16 cellular contexts compared by ENCODE assay signal in the genomic region with DNA sequence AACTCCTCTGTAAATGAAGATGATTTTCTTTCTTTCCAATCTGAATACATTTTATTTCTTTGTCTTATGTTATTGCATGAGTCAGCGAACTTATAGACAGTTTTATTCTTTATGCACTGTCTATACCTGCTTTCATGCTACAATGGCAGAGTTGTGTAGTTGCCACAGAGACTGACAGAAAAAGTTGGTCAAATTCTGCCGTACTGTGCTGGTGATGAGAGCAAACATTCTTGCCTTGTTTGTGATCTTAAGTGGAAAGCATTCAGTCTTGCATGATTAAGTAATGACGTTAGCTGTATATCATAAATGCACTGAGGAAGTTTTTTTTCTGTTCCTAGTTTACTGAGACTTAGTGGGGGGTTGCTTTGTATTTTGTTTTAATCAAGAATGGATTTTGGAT. TPM values are rescaled to one million over a fixed set of nuclear protein-coding genes. Genes with fewer than 3 reads are reported as not detected.
DNase-seq lines count a peak whose midpoint lies in the region; ATAC-seq, FAIRE-seq and TF ChIP-seq lines count a peak whose summit lies in the region.
"Had no signal": no experiment of that assay in that cellular context is flagged by ENCODE, and none has a peak within 500 bp of the region (broad histone marks: within the 10 kb centered on the region; RNA-seq: fewer than 3 reads in every experiment).

No MANE protein-coding gene starts in this region.

- peak overlapping the region; percentile 13 for H3K27ac ChIP-seq in mesodermal cell (ENCODE audit: low read depth, low read length, severe bottlenecking)
- no peak overlapping the region for H3K27ac ChIP-seq in CD4-positive, alpha-beta memory T cell (ENCODE audit: low read depth, low read length)
- H3K27ac ChIP-seq: pancreas had no signal

- FAIRE-seq in H54 (lab: Jason Lieb, UNC): peak; percentile 11
- FAIRE-seq: endothelial cell of umbilical vein had no signal

- intact Hi-C loops in CD4-positive, alpha-beta memory T cell (cut with micrococcal nuclease): no loop called here

- in situ Hi-C loops in ACHN (cut with HindIII; ENCODE audit: low pct_ligation_motif_present, low pct_unique_long_range_greater_than_20kb, low sequenced_read_pairs): loop anchor here (25.0 kb wide), 1 partner anchor 118 kb away; no protein-coding TSS in a partner anchor

- H3K27me3 ChIP-seq in CD4-positive, alpha-beta memory T cell (ENCODE audit: insufficient read depth, low read length): no peaks in the 10 kb centered on the region
- H3K27me3 ChIP-seq: pancreas had no signal

- WGBS in mesodermal cell (ENCODE audit: insufficient coverage in 2 of 2), 2 experiments: 89 to 92% methylated on average over 1 to 2 of the region's 3 CpGs

- no peak overlapping the region for H3K4me3 Mint-ChIP-seq in CD4-positive, alpha-beta memory T cell
- H3K4me3 Mint-ChIP-seq: activated T-cell treated with anti-CD3 and anti-CD28 coated beads, Interleukin-2, amount 50 U/mL, for 4 hours; stimulated activated naive CD8-positive, alpha-beta T cell treated with anti-CD3 and anti-CD28 coated beads, Interleukin-15, Interleukin-2, amounts not matched to agents 100 ng/mL and 50 ng/mL, for 24 hours had no signal

- no peak overlapping the region for H3K4me3 ChIP-seq in choroid plexus epithelial cell (ENCODE audit: low read depth, low read length)
- H3K4me3 ChIP-seq in mesodermal cell (ENCODE audit: extremely low read depth, insufficient read depth, low read length, poor library complexity, severe bottlenecking): no peak overlapping the region
- H3K4me3 ChIP-seq in CD4-positive, alpha-beta memory T cell (ENCODE audit: low read length in 2 of 2): no peak overlapping the region
- H3K4me3 ChIP-seq: pancreas had no signal

- H3K9me3 Mint-ChIP-seq in CD4-positive, alpha-beta memory T cell: peaks cover 0 to 5% (median 0%) of the 10 kb centered on the region in 8 donors
- H3K9me3 Mint-ChIP-seq: activated T-cell treated with anti-CD3 and anti-CD28 coated beads, Interleukin-2, amount 50 U/mL, for 4 hours; stimulated activated naive CD8-positive, alpha-beta T cell treated with anti-CD3 and anti-CD28 coated beads, Interleukin-15, Interleukin-2, amounts not matched to agents 100 ng/mL and 50 ng/mL, for 24 hours had no signal

- peaks cover 24% of the 10 kb centered on the region for H3K4me1 ChIP-seq in mesodermal cell (ENCODE audit: control insufficient read depth, insufficient read depth, low read length, poor library complexity, severe bottlenecking)
- H3K4me1 ChIP-seq in CD4-positive, alpha-beta memory T cell (ENCODE audit: insufficient read depth, low read length): no peaks in the 10 kb centered on the region

- H3K27me3 Mint-ChIP-seq in CD4-positive, alpha-beta memory T cell: no peaks in the 10 kb centered on the region
- H3K27me3 Mint-ChIP-seq: stimulated activated naive CD8-positive, alpha-beta T cell treated with anti-CD3 and anti-CD28 coated beads, Interleukin-15, Interleukin-2, amounts not matched to agents 100 ng/mL and 50 ng/mL, for 24 hours had no signal

- CTCF ChIA-PET in CD4-positive, alpha-beta memory T cell (lab: Charles Lee; ENCODE audit: partially characterized antibody): interaction anchor here (1.3 kb wide), 1 partner anchor 15 kb away, joined by 3 read pairs; no protein-coding TSS in a partner anchor

- H3K36me3 Mint-ChIP-seq in CD4-positive, alpha-beta memory T cell: peaks cover 39 to 42% of the 10 kb centered on the region in 2 donors

- POLR2A ChIA-PET in CD4-positive, alpha-beta memory T cell (lab: Charles Lee; ENCODE audit: partially characterized antibody): no interaction called here

- no peak for TF ChIP-seq CTCF in choroid plexus epithelial cell (conservative IDR thresholded peaks at IDR 0.05; ENCODE audit: low read depth, low read length)

- peak; percentile 59 for DNase-seq in ACHN
- no peak for DNase-seq in H54 (ENCODE audit: insufficient read length, low spot score)
- peak; percentile 89 for DNase-seq in choroid plexus epithelial cell (ENCODE audit: low read depth)
- DNase-seq in NCI-H2196 treated with DMSO at 0.1 percent for 48 hours (lab: John Stamatoyannopoulos, UW; ENCODE audit: unreplicated experiment): no peak
- no peak for DNase-seq in CD4-positive, alpha-beta memory T cell
- no peak for DNase-seq in activated CD4-positive, CD25-positive, alpha-beta regulatory T cell (lab: John Stamatoyannopoulos, UW)
- DNase-seq: activated CD4-positive, alpha-beta T cell treated with anti-CD3 and anti-CD28 coated beads, Interleukin-2, amount 50 U/mL, for 4 hours; activated T-cell treated with anti-CD3 and anti-CD28 coated beads, Interleukin-2, amount 50 U/mL, for 4 hours; DMS153; NCI-H1694; pancreas had no signal

- peaks cover 23% of the 10 kb centered on the region for H3K36me3 ChIP-seq in mesodermal cell (ENCODE audit: control insufficient read depth, insufficient read depth, low read length)
- no peaks in the 10 kb centered on the region for H3K36me3 ChIP-seq in CD4-positive, alpha-beta memory T cell (ENCODE audit: insufficient read depth, low read length)

- no peak for TF ChIP-seq POLR2A in H54 (IDR thresholded peaks at IDR 0.05; ENCODE audit: low read depth, low read length)

- no peak for ATAC-seq in GM18870 (IDR thresholded peaks at IDR 0.05; ENCODE audit: unreplicated experiment)
- ATAC-seq: activated T-cell treated with anti-CD3 and anti-CD28 coated beads, Interleukin-2, amount 50 U/mL, for 4 hours; pancreas; SK-N-SH treated with all-trans-retinoic acid at 6 μM for 48 hours had no signal

- peak overlapping the region in 1 of 7 donors; percentile 64 for H3K27ac Mint-ChIP-seq in CD4-positive, alpha-beta memory T cell
- H3K27ac Mint-ChIP-seq: stimulated activated naive CD8-positive, alpha-beta T cell treated with anti-CD3 and anti-CD28 coated beads, Interleukin-15, Interleukin-2, amounts not matched to agents 100 ng/mL and 50 ng/mL, for 24 hours had no signal

- H3K4me1 Mint-ChIP-seq in CD4-positive, alpha-beta memory T cell: peaks cover 0 to 2% (median 0%) of the 10 kb centered on the region in 4 donors

- H3K9me3 ChIP-seq in mesodermal cell (ENCODE audit: control insufficient read depth, low read length): peaks cover 5% of the 10 kb centered on the region
- H3K9me3 ChIP-seq in CD4-positive, alpha-beta memory T cell (ENCODE audit: control insufficient read depth in 1 of 2, low read length in 2 of 2): no peaks in the 10 kb centered on the region
- H3K9me3 ChIP-seq: pancreas had no signal

RNA-seq across cellular contexts. Expression of a gene that starts 32.9 kb away (rescaled TPM):
- 65.1 TPM for polyA plus RNA-seq in mesodermal cell (2013, experiment 1 of 2)
- polyA plus RNA-seq in mesodermal cell (2013, experiment 2 of 2): 73.7 TPM
- 10 to 100 TPM; 53.5 to 60.2 TPM for total RNA-seq in CD4-positive, alpha-beta memory T cell
- 10 to 100 TPM; 71.1 to 73.4 TPM for polyA plus RNA-seq in CD4-positive, alpha-beta memory T cell

Comparison
In these comparisons a context has a peak if more than half of its experiments do, and no peak if none do; other contexts are left out.
1. DNase-seq: peak in ACHN (single experiment) and choroid plexus epithelial cell (single experiment); none in H54 (single experiment), NCI-H2196 treated with DMSO at 0.1 percent for 48 hours (single experiment), CD4-positive, alpha-beta memory T cell (0 of 5) and activated CD4-positive, CD25-positive, alpha-beta regulatory T cell (0 of 4).